In the genomic region with DNA sequence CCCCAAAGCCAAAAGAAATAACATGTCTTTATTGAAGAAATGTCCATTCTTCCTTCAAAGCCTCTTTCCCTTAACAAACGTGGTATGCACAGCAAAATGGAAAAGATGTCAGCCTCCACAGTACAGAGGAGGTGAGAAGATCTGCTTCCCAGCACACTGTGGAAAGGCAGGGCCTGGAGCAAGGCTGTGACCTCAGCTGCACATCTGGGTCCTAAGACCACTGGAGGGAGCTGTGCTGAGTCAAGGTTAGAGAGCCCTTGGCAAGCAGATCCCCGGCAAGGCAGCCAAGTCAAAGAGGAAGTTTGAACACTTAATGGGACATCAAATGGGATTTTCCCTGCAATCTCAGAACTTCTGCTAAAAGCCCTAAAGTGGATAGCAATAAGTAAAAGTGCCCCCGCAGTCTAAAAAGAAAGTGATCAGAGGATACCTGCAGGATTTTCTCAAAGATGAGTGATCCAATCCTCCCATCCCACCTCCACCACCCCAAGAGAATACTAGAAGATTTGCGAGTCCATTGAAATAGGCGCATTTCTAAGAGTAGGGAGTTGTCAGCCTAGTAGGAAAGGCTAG, we compare ENCODE assay signal across 8 cellular contexts. TPM values are rescaled to one million over a fixed set of nuclear protein-coding genes. Genes with fewer than 3 reads are reported as not detected.
DNase-seq lines count a peak whose midpoint lies in the region; ATAC-seq and TF ChIP-seq lines count a peak whose summit lies in the region.

No MANE protein-coding gene starts in this region.

- H3K9me3 ChIP-seq in mucosa of descending colon, result no peaks in the 10 kb centered on the region

- peak; percentile 12 for DNase-seq in stimulated activated CD4-positive, alpha-beta T cell treated with anti-CD3 and anti-CD28 coated beads, Interleukin-15, amount 100 ng/mL, for 24 hours
- no peak for DNase-seq in stimulated activated CD4-positive, alpha-beta T cell treated with anti-CD3 and anti-CD28 coated beads, Interleukin-2, amount 100 ng/mL, for 48 hours
- DNase-seq in NCI-H69 (lab: John Stamatoyannopoulos, UW), result peak; percentile 47
- DNase-seq in mucosa of descending colon, result peak in 2 of 3 donors; percentile 58 to 61
- DNase-seq in activated gamma-delta T cell treated with Interleukin-2 at 50 U/mL for 16 hours, result no peak
- DNase-seq in SHP77 treated with DMSO at 0.1 percent for 48 hours (lab: John Stamatoyannopoulos, UW), result no peak
- no peak for DNase-seq in T1000 (lab: John Stamatoyannopoulos, UW)

- intact Hi-C loops in dendritic cell treated with granulocyte-macrophage colony-stimulating factor and Interleukin-4, amounts not matched to agents 40 ng/mL and 50 ng/mL, for 4 days (cut with micrococcal nuclease), result no loop called here
- intact Hi-C loops in mucosa of descending colon (cut with DNase I, micrococcal nuclease), result no loop called here

- TF ChIP-seq CTCF in mucosa of descending colon (IDR thresholded peaks at IDR 0.05), result no peak

- no peak overlapping the region for H3K4me3 ChIP-seq in mucosa of descending colon

- no peaks in the 10 kb centered on the region for H3K9me3 Mint-ChIP-seq in dendritic cell treated with granulocyte-macrophage colony-stimulating factor and Interleukin-4, amounts not matched to agents 40 ng/mL and 50 ng/mL, for 4 days

- H3K4me1 Mint-ChIP-seq in dendritic cell treated with granulocyte-macrophage colony-stimulating factor and Interleukin-4, amounts not matched to agents 40 ng/mL and 50 ng/mL, for 4 days (ENCODE audit: low read depth), result peaks cover 12% of the 10 kb centered on the region

- H3K4me1 ChIP-seq in mucosa of descending colon (ENCODE audit: low read depth), result peaks cover 9% of the 10 kb centered on the region

- H3K27me3 Mint-ChIP-seq in dendritic cell treated with granulocyte-macrophage colony-stimulating factor and Interleukin-4, amounts not matched to agents 40 ng/mL and 50 ng/mL, for 4 days, result peaks cover 49% of the 10 kb centered on the region

- peak overlapping the region; percentile 69 for H3K27ac Mint-ChIP-seq in dendritic cell treated with granulocyte-macrophage colony-stimulating factor and Interleukin-4, amounts not matched to agents 40 ng/mL and 50 ng/mL, for 4 days

- H3K36me3 Mint-ChIP-seq in dendritic cell treated with granulocyte-macrophage colony-stimulating factor and Interleukin-4, amounts not matched to agents 40 ng/mL and 50 ng/mL, for 4 days (ENCODE audit: low read depth), result no peaks in the 10 kb centered on the region

- ATAC-seq in mucosa of descending colon, result peak; percentile 68

- no peaks in the 10 kb centered on the region for H3K36me3 ChIP-seq in mucosa of descending colon (ENCODE audit: low read depth)

- H3K4me3 Mint-ChIP-seq in dendritic cell treated with granulocyte-macrophage colony-stimulating factor and Interleukin-4, amounts not matched to agents 40 ng/mL and 50 ng/mL, for 4 days, result no peak overlapping the region

RNA-seq across cellular contexts. Expression of a gene that starts 39.4 kb away (rescaled TPM):
- total RNA-seq in mucosa of descending colon, result 1 to 10 TPM; 3.4 to 9.7 (median 7.4) TPM

RNA-seq across cellular contexts. Expression of a gene that starts 42.7 kb away (rescaled TPM):
- under 1 TPM in 1 of 3 donors, not detected in 2; 0.48 TPM for total RNA-seq in mucosa of descending colon

RNA-seq across cellular contexts. Expression of a gene that starts 53.4 kb away (rescaled TPM):
- total RNA-seq in mucosa of descending colon, result not detected

Comparison
In these comparisons a context has a peak if more than half of its experiments do, and no peak if none do; other contexts are left out.
1. DNase-seq: peak in stimulated activated CD4-positive, alpha-beta T cell treated with anti-CD3 and anti-CD28 coated beads, Interleukin-15, amount 100 ng/mL, for 24 hours (single experiment), NCI-H69 (single experiment) and mucosa of descending colon (2 of 3); none in stimulated activated CD4-positive, alpha-beta T cell treated with anti-CD3 and anti-CD28 coated beads, Interleukin-2, amount 100 ng/mL, for 48 hours (0 of 2), activated gamma-delta T cell treated with Interleukin-2 at 50 U/mL for 16 hours (single experiment), SHP77 treated with DMSO at 0.1 percent for 48 hours (single experiment) and T1000 (single experiment).